In genomic region chr7:105806592-105807266, GRCh38 we compare ENCODE assay signal across 9 cellular contexts.
DNase-seq lines count a peak whose midpoint lies in the region; ATAC-seq and TF ChIP-seq lines count a peak whose summit lies in the region.
"Had no signal": no experiment of that assay in that cellular context is flagged by ENCODE, and none has a peak within 500 bp of the region (broad histone marks: within the 10 kb centered on the region; RNA-seq: fewer than 3 reads in every experiment).

No MANE protein-coding gene starts in this region.

- TF ChIP-seq CTCF in HL-60 (IDR thresholded peaks at IDR 0.05; ENCODE audit: insufficient read depth, low read length) (no peak), coronary artery (IDR thresholded peaks at IDR 0.05) (no peak)

- no peak overlapping the region for H3K4ac ChIP-seq in neuronal stem cell (ENCODE audit: low read length)

- no peak overlapping the region for H2BK120ac ChIP-seq in neuronal stem cell (ENCODE audit: low read depth, low read length)

- H3K9me3 ChIP-seq in neuronal stem cell (replicated peaks in 1 of 2; ENCODE audit: control insufficient read depth in 2 of 2, insufficient read depth in 1 of 2, low read depth in 1 of 2, low read length in 2 of 2): no peaks in the 10 kb centered on the region
- H3K9me3 ChIP-seq: upper lobe of left lung had no signal

- peaks cover 2% of the 10 kb centered on the region for H3K79me1 ChIP-seq in neuronal stem cell (ENCODE audit: low read depth, low read length)

- H3K27ac ChIP-seq in HL-60 (replicated peaks) (no peak overlapping the region), coronary artery (no peak overlapping the region), neuronal stem cell (replicated peaks; ENCODE audit: low read length) (no peak overlapping the region)
- H3K27ac ChIP-seq: upper lobe of left lung had no signal

- H3K4me3 ChIP-seq in HL-60 (replicated peaks; ENCODE audit: insufficient read depth, low read length) (no peak overlapping the region), coronary artery (no peak overlapping the region), neuronal stem cell (ENCODE audit: low read length in 2 of 2) (no peak overlapping the region)
- H3K4me3 ChIP-seq: upper lobe of left lung had no signal

- no peak for DNase-seq in left cardiac atrium
- no peak for DNase-seq in Right ventricle myocardium superior
- DNase-seq in HL-60 (ENCODE audit: low read depth in 1 of 2, low spot score in 1 of 2): peak; percentile 47 to 70
- DNase-seq in activated CD4-positive, alpha-beta T cell treated with anti-CD3 and anti-CD28 coated beads for 4 hours: peak; percentile 62 to 68
- DNase-seq in coronary artery (ENCODE audit: low spot score): peak; percentile 55
- DNase-seq in stimulated activated CD4-positive, alpha-beta T cell treated with anti-CD3 and anti-CD28 coated beads, Interleukin-15, amount 100 ng/mL, for 48 hours (ENCODE audit: low read depth in 2 of 2): peak; percentile 63 to 64
- no peak for DNase-seq in middle frontal gyrus (ENCODE audit: extremely low spot score, low spot score)
- DNase-seq in neuronal stem cell (ENCODE audit: low spot score): no peak

- no peak overlapping the region for H4K8ac ChIP-seq in neuronal stem cell (ENCODE audit: low read depth, low read length)

- no peak overlapping the region for H4K91ac ChIP-seq in neuronal stem cell (ENCODE audit: low read depth, low read length, poor library complexity)

- H3K9ac ChIP-seq in neuronal stem cell (ENCODE audit: low read depth, low read length, poor library complexity): no peak overlapping the region

- ATAC-seq in left cardiac atrium (peak; percentile 30 to 40), Right ventricle myocardium superior (ENCODE audit: poor library complexity) (no peak)

- H3K14ac ChIP-seq in neuronal stem cell (ENCODE audit: low read length): no peak overlapping the region

- H3K27me3 ChIP-seq in HL-60 (ENCODE audit: insufficient read depth, poor library complexity, severe bottlenecking): no peaks in the 10 kb centered on the region
- no peaks in the 10 kb centered on the region for H3K27me3 ChIP-seq in neuronal stem cell (ENCODE audit: control insufficient read depth in 3 of 3, insufficient read depth in 3 of 3, low read depth in 1 of 3, low read length in 3 of 3)
- H3K27me3 ChIP-seq: upper lobe of left lung had no signal

- no CpG with 5 or more reads among the region's 4 CpGs for WGBS in neuronal stem cell (ENCODE audit: extremely low coverage in 2 of 2, insufficient read length in 2 of 2, insufficient replicate concordance in 1 of 2), 2 donors

- H2AFZ ChIP-seq in neuronal stem cell (ENCODE audit: low read length): no peak overlapping the region

- no peak overlapping the region for H3K23ac ChIP-seq in neuronal stem cell (ENCODE audit: low read depth, low read length, poor library complexity)

- H2BK12ac ChIP-seq in neuronal stem cell (ENCODE audit: low read length): no peak overlapping the region

- H3K36me3 ChIP-seq in neuronal stem cell (replicated peaks in 1 of 2; ENCODE audit: control insufficient read depth in 2 of 2, insufficient read depth in 2 of 2, low read length in 2 of 2): no peaks in the 10 kb centered on the region
- H3K36me3 ChIP-seq: upper lobe of left lung had no signal

- no peak overlapping the region for H2AK5ac ChIP-seq in neuronal stem cell (ENCODE audit: low read depth, low read length)

- peaks cover 10 to 14% of the 10 kb centered on the region in 2 donors for H3K4me1 ChIP-seq in neuronal stem cell (ENCODE audit: control insufficient read depth in 2 of 2, insufficient read depth in 1 of 2, low read depth in 1 of 2, low read length in 2 of 2)

- no peak overlapping the region for H3K4me2 ChIP-seq in neuronal stem cell (ENCODE audit: insufficient read depth, low read length, poor library complexity, severe bottlenecking)

- no peak overlapping the region for H2BK15ac ChIP-seq in neuronal stem cell (ENCODE audit: low read length)

- intact Hi-C loops in left cardiac atrium (cut with DNase I) (no loop called here), Right ventricle myocardium superior (cut with DNase I) (no loop called here)

- H2BK5ac ChIP-seq in neuronal stem cell (ENCODE audit: low read length): no peak overlapping the region

- no peak overlapping the region for H3K18ac ChIP-seq in neuronal stem cell (ENCODE audit: low read length)

Comparison
In these comparisons a context has a peak if more than half of its experiments do, and no peak if none do; other contexts are left out.
1. DNase-seq: peak in HL-60 (2 of 2), activated CD4-positive, alpha-beta T cell treated with anti-CD3 and anti-CD28 coated beads for 4 hours (2 of 2), coronary artery (single experiment) and stimulated activated CD4-positive, alpha-beta T cell treated with anti-CD3 and anti-CD28 coated beads, Interleukin-15, amount 100 ng/mL, for 48 hours (2 of 2); none in left cardiac atrium (single experiment), Right ventricle myocardium superior (single experiment), middle frontal gyrus (single experiment) and neuronal stem cell (single experiment).